Comparison of ENCODE assay signal across 1 cellular context in the genomic region with DNA sequence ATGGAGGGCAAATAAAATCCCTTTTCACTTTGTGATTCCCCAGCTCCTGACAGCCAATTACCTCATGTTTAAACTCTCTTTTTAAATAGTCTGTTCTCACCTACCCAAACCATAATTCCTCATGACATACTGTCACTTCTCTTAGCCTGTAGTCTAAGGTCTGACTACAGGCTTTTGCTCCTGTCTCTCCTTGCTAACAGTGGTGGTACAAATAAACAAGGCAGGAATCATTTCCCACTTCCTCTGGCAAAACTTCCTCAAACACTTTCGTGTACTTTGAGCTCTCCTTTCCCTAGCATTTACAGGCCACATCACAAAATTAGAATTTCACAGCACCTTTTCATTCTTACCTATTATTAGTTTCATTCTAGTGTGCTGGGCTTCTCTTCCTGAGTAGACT.
TF ChIP-seq lines count a peak whose summit lies in the region.

No MANE protein-coding gene starts in this region.

TF ChIP-seq in K562, 482 proteins besides CTCF, POLR2A, EP300 and RAD21 (continued from another document):
- TF ChIP-seq, protein P1, sequence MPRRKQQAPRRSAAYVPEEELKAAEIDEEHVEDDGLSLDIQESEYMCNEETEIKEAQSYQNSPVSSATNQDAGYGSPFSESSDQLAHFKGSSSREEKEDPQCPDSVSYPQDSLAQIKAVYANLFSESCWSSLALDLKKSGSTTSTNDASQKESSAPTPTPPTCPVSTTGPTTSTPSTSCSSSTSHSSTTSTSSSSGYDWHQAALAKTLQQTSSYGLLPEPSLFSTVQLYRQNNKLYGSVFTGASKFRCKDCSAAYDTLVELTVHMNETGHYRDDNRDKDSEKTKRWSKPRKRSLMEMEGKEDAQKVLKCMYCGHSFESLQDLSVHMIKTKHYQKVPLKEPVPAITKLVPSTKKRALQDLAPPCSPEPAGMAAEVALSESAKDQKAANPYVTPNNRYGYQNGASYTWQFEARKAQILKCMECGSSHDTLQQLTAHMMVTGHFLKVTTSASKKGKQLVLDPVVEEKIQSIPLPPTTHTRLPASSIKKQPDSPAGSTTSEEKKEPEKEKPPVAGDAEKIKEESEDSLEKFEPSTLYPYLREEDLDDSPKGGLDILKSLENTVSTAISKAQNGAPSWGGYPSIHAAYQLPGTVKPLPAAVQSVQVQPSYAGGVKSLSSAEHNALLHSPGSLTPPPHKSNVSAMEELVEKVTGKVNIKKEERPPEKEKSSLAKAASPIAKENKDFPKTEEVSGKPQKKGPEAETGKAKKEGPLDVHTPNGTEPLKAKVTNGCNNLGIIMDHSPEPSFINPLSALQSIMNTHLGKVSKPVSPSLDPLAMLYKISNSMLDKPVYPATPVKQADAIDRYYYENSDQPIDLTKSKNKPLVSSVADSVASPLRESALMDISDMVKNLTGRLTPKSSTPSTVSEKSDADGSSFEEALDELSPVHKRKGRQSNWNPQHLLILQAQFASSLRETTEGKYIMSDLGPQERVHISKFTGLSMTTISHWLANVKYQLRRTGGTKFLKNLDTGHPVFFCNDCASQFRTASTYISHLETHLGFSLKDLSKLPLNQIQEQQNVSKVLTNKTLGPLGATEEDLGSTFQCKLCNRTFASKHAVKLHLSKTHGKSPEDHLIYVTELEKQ (CRISPR knock-in tag; IDR thresholded peaks at IDR 0.05): no peak
- no peak for TF ChIP-seq GTF2A2 (tag; IDR thresholded peaks at IDR 0.05)
TF ChIP-seq in K562: peak in this region for 0.
